8 cellular contexts compared by ENCODE assay signal in the genomic region with DNA sequence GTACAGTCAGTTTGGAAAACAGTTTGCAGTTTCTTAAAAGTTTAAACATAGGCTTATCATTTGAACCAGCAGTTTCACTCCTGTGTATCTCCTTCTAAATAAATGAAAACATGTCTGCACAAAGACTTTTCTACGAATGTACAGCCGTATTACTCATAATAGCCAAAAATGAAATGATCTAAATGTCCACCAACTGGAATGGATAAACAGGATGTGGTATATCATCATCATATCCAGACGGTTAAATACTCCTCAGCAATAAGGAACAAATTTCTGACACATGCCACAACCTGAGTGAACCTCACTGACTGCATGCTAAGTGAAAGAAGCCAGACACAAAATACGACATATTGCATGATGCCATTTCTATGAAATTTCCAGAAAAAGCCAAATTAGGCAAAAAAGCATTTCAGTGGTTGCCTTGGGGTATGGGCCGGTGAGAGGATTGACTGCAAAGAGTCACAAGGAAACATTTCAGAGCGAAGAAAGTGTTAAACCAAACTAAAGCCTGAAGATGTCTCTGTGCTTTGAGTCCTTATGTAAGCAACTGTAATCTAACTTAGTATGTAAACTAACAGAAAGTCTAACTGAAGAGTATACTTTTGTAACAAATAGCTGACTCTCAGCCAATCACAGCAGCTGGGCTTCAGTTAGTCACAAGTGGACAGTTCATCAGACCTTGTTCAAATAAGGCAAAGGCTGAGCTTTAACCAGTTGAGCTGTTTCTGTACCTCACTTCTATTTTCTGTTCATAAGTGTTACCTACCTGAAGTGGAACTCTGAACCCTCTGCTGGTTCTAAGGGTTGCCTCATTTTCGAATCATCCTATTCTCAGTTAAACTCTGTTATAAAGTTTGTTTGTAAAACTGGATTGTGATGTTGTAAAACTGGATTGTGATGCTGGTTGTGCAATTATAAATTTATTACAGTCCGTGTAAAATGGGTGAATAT.
DNase-seq lines count a peak whose midpoint lies in the region; ATAC-seq and TF ChIP-seq lines count a peak whose summit lies in the region.

No MANE protein-coding gene starts in this region.

- DNase-seq in AG10803 (ENCODE audit: low read depth) (peak; percentile 87), mucosa of gallbladder (ENCODE audit: low spot score) (peak; percentile 49), DMS153 treated with DMSO at 0.1 percent for 48 hours (lab: John Stamatoyannopoulos, UW; ENCODE audit: unreplicated experiment) (no peak), NCI-H748 treated with DMSO at 0.1 percent for 48 hours (lab: John Stamatoyannopoulos, UW) (no peak)
- DNase-seq in activated CD4-positive, CD25-positive, alpha-beta regulatory T cell (lab: John Stamatoyannopoulos, UW): no peak

- H3K4me3 ChIP-seq in AG10803 (ENCODE audit: low read length): peak overlapping the region; percentile 29

- H3K27ac ChIP-seq in VCaP: 0 out of 2 replicates have a peak overlapping the region, but pooled peaks have one; percentile 9

- peak; percentile 50 for ATAC-seq in GM19043 (IDR thresholded peaks at IDR 0.05; ENCODE audit: low read depth, unreplicated experiment)
- ATAC-seq in HG03175 (IDR thresholded peaks at IDR 0.05; ENCODE audit: unreplicated experiment): peak; percentile 62

- TF ChIP-seq CTCF in AG10803 (conservative IDR thresholded peaks at IDR 0.05; ENCODE audit: low read length): no peak
- TF ChIP-seq CTCF in VCaP (conservative IDR thresholded peaks at IDR 0.05): no peak

Comparison
In these comparisons a context has a peak if more than half of its experiments do, and no peak if none do; other contexts are left out.
1. DNase-seq: peak in AG10803 (single experiment) and mucosa of gallbladder (single experiment); none in DMS153 treated with DMSO at 0.1 percent for 48 hours (single experiment), activated CD4-positive, CD25-positive, alpha-beta regulatory T cell (0 of 4) and NCI-H748 treated with DMSO at 0.1 percent for 48 hours (single experiment).